9 cellular contexts compared by ENCODE assay signal in genomic region chr15:70856884-70857546, GRCh38. TPM values are rescaled to one million over a fixed set of nuclear protein-coding genes. Genes with fewer than 3 reads are reported as not detected.
DNase-seq lines count a peak whose midpoint lies in the region; ATAC-seq and TF ChIP-seq lines count a peak whose summit lies in the region.
"Had no signal": no experiment of that assay in that cellular context is flagged by ENCODE, and none has a peak within 500 bp of the region (broad histone marks: within the 10 kb centered on the region; RNA-seq: fewer than 3 reads in every experiment).

No MANE protein-coding gene starts in this region.

- TF ChIP-seq POLR2A in gastrocnemius medialis (IDR thresholded peaks at IDR 0.05), result peak in 1 of 2 donors; percentile 42

- H3K9me3 Mint-ChIP-seq in activated CD4-positive, alpha-beta T cell treated with anti-CD3 and anti-CD28 coated beads, Interleukin-2, amount 10 ng/mL, durations not matched to agents 24 days and 14 days, result no peaks in the 10 kb centered on the region

- intact Hi-C loops in left ventricle myocardium inferior (cut with micrococcal nuclease) (no loop called here), gastrocnemius medialis (cut with DNase I; ENCODE audit: low total_unique reads) (no loop called here)
- intact Hi-C loops in activated CD4-positive, alpha-beta T cell treated with anti-CD3 and anti-CD28 coated beads, Interleukin-2, amount 10 ng/mL, durations not matched to agents 24 days and 14 days (cut with micrococcal nuclease), result no loop called here

- H3K27me3 ChIP-seq in left ventricle myocardium inferior (ENCODE audit: low read depth), result no peaks in the 10 kb centered on the region
- no peaks in the 10 kb centered on the region for H3K27me3 ChIP-seq in gastrocnemius medialis

- no peak for TF ChIP-seq CTCF in left ventricle myocardium inferior (IDR thresholded peaks at IDR 0.05; ENCODE audit: borderline replicate concordance)
- TF ChIP-seq CTCF in gastrocnemius medialis (IDR thresholded peaks at IDR 0.05 in 4 of 5, conservative IDR thresholded peaks at IDR 0.05 in 1 of 5), result no peak

- H3K27ac Mint-ChIP-seq in activated CD4-positive, alpha-beta T cell treated with anti-CD3 and anti-CD28 coated beads, Interleukin-2, amount 10 ng/mL, durations not matched to agents 24 days and 14 days, result no peak overlapping the region

- no peak overlapping the region for H3K4me3 Mint-ChIP-seq in activated CD4-positive, alpha-beta T cell treated with anti-CD3 and anti-CD28 coated beads, Interleukin-2, amount 10 ng/mL, durations not matched to agents 24 days and 14 days

- H3K27me3 Mint-ChIP-seq in activated CD4-positive, alpha-beta T cell treated with anti-CD3 and anti-CD28 coated beads, Interleukin-2, amount 10 ng/mL, durations not matched to agents 24 days and 14 days, result peaks cover 42% of the 10 kb centered on the region

- in situ Hi-C loops in gastrocnemius medialis (cut with MboI; ENCODE audit: low sequenced_read_pairs in 4 of 4), result no loop called here

- H3K4me1 Mint-ChIP-seq in activated CD4-positive, alpha-beta T cell treated with anti-CD3 and anti-CD28 coated beads, Interleukin-2, amount 10 ng/mL, durations not matched to agents 24 days and 14 days, result peaks cover 4% of the 10 kb centered on the region

- H3K36me3 ChIP-seq in left ventricle myocardium inferior (no peaks in the 10 kb centered on the region), gastrocnemius medialis (no peaks in the 10 kb centered on the region)

- H3K9me3 ChIP-seq in left ventricle myocardium inferior (replicated peaks) (no peaks in the 10 kb centered on the region), gastrocnemius medialis (no peaks in the 10 kb centered on the region)

- no peaks in the 10 kb centered on the region for H3K36me3 Mint-ChIP-seq in activated CD4-positive, alpha-beta T cell treated with anti-CD3 and anti-CD28 coated beads, Interleukin-2, amount 10 ng/mL, durations not matched to agents 24 days and 14 days (ENCODE audit: low read depth)

- peak; percentile 62 to 64 for ATAC-seq in gastrocnemius medialis

- peaks cover 61% of the 10 kb centered on the region for H3K4me1 ChIP-seq in left ventricle myocardium inferior
- peaks cover 0 to 15% of the 10 kb centered on the region in 2 donors for H3K4me1 ChIP-seq in gastrocnemius medialis

- peak overlapping the region; percentile 95 for H3K27ac ChIP-seq in left ventricle myocardium inferior (replicated peaks)
- peak overlapping the region; percentile 46 to 71 (median 55) for H3K27ac ChIP-seq in gastrocnemius medialis

- H3K4me3 ChIP-seq in left ventricle myocardium inferior (peak overlapping the region; percentile 19), gastrocnemius medialis (no peak overlapping the region)

- DNase-seq in GM03348 (ENCODE audit: low spot score) (peak; percentile 92), amniotic stem cell (lab: John Stamatoyannopoulos, UW) (peak; percentile 93), left ventricle myocardium inferior (peak; percentile 62), gastrocnemius medialis (peak; percentile 65 to 80), cerebellar nuclear complex (lab: John Stamatoyannopoulos, UW) (no peak), T-helper 2 cell (no peak), retina (no peak)
- no peak for DNase-seq in activated CD4-positive, alpha-beta T cell treated with anti-CD3 and anti-CD28 coated beads, Interleukin-2, amount 10 ng/mL, durations not matched to agents 24 days and 14 days
- DNase-seq: NCI-H1105 had no signal

RNA-seq across cellular contexts. Expression of gene LARP6, which starts 3.1 kb away (rescaled TPM):
- 50.6 TPM for total RNA-seq in left ventricle myocardium inferior
- total RNA-seq in gastrocnemius medialis, result 10 to 100 TPM; 10.0 to 20.6 (median 13.9) TPM
- not detected in 2 replicates for total RNA-seq in activated CD4-positive, alpha-beta T cell treated with anti-CD3 and anti-CD28 coated beads, Interleukin-2, amount 10 ng/mL, durations not matched to agents 24 days and 14 days

RNA-seq across cellular contexts. Expression of gene THAP10, which starts 35.2 kb away (rescaled TPM):
- total RNA-seq in left ventricle myocardium inferior, result 5.6 TPM
- total RNA-seq in gastrocnemius medialis, result 1 to 10 TPM in 2 of 4 donors, under 1 TPM in 2; 0.46 to 2.3 (median 1.1) TPM
- total RNA-seq in activated CD4-positive, alpha-beta T cell treated with anti-CD3 and anti-CD28 coated beads, Interleukin-2, amount 10 ng/mL, durations not matched to agents 24 days and 14 days, result not detected in 2 replicates

RNA-seq across cellular contexts. Expression of gene LRRC49, which starts 35.6 kb away (rescaled TPM):
- total RNA-seq in left ventricle myocardium inferior (86.6 TPM), gastrocnemius medialis (1 to 10 TPM in 3 of 4 donors, under 1 TPM in 1; 0.51 to 5.0 (median 2.8) TPM)
- not detected in 2 replicates for total RNA-seq in activated CD4-positive, alpha-beta T cell treated with anti-CD3 and anti-CD28 coated beads, Interleukin-2, amount 10 ng/mL, durations not matched to agents 24 days and 14 days

Comparison
In these comparisons a context has a peak if more than half of its experiments do, and no peak if none do; other contexts are left out.
1. DNase-seq: peak in GM03348 (single experiment), amniotic stem cell (single experiment), left ventricle myocardium inferior (single experiment) and gastrocnemius medialis (2 of 2); none in cerebellar nuclear complex (0 of 2), activated CD4-positive, alpha-beta T cell treated with anti-CD3 and anti-CD28 coated beads, Interleukin-2, amount 10 ng/mL, durations not matched to agents 24 days and 14 days (single experiment), T-helper 2 cell (0 of 5) and retina (single experiment).
2. RNA of gene LRRC49, which starts 35.6 kb away (total RNA-seq): 86.6 TPM in left ventricle myocardium inferior (single experiment); 0.51 to 5.0 TPM in gastrocnemius medialis and not detected in activated CD4-positive, alpha-beta T cell treated with anti-CD3 and anti-CD28 coated beads, Interleukin-2, amount 10 ng/mL, durations not matched to agents 24 days and 14 days; every median in the first group is over 10 times any median in the second.